Comparison of ENCODE assay signal across 13 cellular contexts in the genomic region with DNA sequence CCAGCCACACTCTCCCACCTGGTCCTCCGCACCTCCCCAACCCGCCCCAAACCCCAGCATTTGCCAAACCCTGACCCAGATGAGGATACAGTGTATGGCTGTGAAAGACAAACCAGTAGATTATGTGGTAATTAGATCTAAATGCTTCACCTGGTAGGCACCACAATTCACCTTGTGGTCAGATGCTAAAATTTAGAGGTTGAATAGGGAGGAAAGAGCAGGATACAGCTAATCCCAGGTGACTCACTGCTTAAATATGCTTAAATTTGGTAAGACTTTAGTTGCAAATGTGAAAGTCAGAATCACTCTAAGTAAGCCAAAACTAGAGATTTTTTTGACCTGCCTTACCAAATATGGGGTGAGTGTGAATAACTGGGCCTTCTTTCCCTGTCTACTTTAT.
DNase-seq lines count a peak whose midpoint lies in the region; ATAC-seq and TF ChIP-seq lines count a peak whose summit lies in the region.
"Had no signal": no experiment of that assay in that cellular context is flagged by ENCODE, and none has a peak within 500 bp of the region (broad histone marks: within the 10 kb centered on the region; RNA-seq: fewer than 3 reads in every experiment).

No MANE protein-coding gene starts in this region.

- CTCF ChIA-PET in AG04449 (lab: Yijun Ruan, JAX) = no interaction called here

- TF ChIP-seq CTCF in AG04449 (IDR thresholded peaks at IDR 0.05; ENCODE audit: insufficient read depth, low read length, missing control alignments) = no peak
- no peak for TF ChIP-seq CTCF in astrocyte of the cerebellum (IDR thresholded peaks at IDR 0.05; ENCODE audit: low read depth, low read length, missing control alignments)

- no peak for ATAC-seq in GM18520 (IDR thresholded peaks at IDR 0.05; ENCODE audit: unreplicated experiment)
- ATAC-seq: natural killer cell treated with Interleukin-12 subunit alpha and Interleukin-12 subunit beta and Interleukin-15 and Interleukin-18, amount 100 ng/mL, for 72 hours had no signal

- POLR2A ChIA-PET in AG04449 (lab: Yijun Ruan, JAX) = no interaction called here

- DNase-seq in AG04449 (ENCODE audit: low read depth, low spot score) = peak; percentile 42
- peak; percentile 78 for DNase-seq in HS-5 (ENCODE audit: low read depth)
- peak; percentile 29 for DNase-seq in astrocyte of the cerebellum (ENCODE audit: low read depth)
- DNase-seq in hepatic stellate cell (ENCODE audit: low spot score) = peak; percentile 3
- DNase-seq in NCI-H1694 (lab: John Stamatoyannopoulos, UW) = no peak
- DNase-seq in NCI-H446 (lab: John Stamatoyannopoulos, UW) = no peak
- no peak for DNase-seq in HuH-7 (ENCODE audit: low spot score)
- DNase-seq: activated effector memory CD4-positive, alpha-beta T cell treated with anti-CD3 and anti-CD28 coated beads, Interleukin-2, amount 50 U/mL, for 16 hours; DMS53; esophagus squamous epithelium; left cardiac atrium had no signal

- in situ Hi-C loops in astrocyte of the cerebellum (cut with HindIII; ENCODE audit: low sequenced_read_pairs) = no loop called here

- H3K4me3 ChIP-seq in AG04449 (ENCODE audit: low read depth, low read length) (no peak overlapping the region), astrocyte of the cerebellum (ENCODE audit: low read depth, low read length) (no peak overlapping the region)
- H3K4me3 ChIP-seq: esophagus squamous epithelium had no signal

Comparison
In these comparisons a context has a peak if more than half of its experiments do, and no peak if none do; other contexts are left out.
1. DNase-seq: peak in AG04449 (single experiment), HS-5 (single experiment), astrocyte of the cerebellum (single experiment) and hepatic stellate cell (single experiment); none in NCI-H1694 (single experiment), NCI-H446 (0 of 2) and HuH-7 (single experiment).